ENCODE assay signal across 19 cellular contexts in the genomic region with DNA sequence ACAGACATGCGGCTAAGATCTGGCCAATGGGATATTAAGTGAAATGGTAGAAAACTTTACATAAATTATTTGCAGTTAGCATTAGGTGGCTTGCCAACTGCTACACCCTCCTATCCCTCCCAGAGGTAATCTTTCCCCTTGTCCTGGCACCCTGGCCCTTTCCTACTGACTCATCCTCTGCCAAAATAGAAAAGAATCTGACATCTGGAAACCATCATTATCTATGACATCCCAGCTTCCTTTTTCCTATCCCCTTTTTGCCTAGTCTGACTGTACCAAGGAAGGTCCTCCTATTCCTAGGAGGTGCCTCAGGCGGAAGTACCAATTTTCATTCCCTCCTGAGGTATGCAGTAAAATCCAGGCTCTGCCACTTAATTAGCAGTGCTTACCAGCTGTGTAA.
DNase-seq lines count a peak whose midpoint lies in the region; ATAC-seq and TF ChIP-seq lines count a peak whose summit lies in the region.
"Had no signal": no experiment of that assay in that cellular context is flagged by ENCODE, and none has a peak within 500 bp of the region (broad histone marks: within the 10 kb centered on the region; RNA-seq: fewer than 3 reads in every experiment).

No MANE protein-coding gene starts in this region.

- no peaks in the 10 kb centered on the region for H3K36me3 Mint-ChIP-seq in activated CD8-positive, alpha-beta T cell treated with anti-CD3 and anti-CD28 coated beads for 36 hours (ENCODE audit: low read depth)
- H3K36me3 Mint-ChIP-seq: IgD-negative memory B cell had no signal

- no peaks in the 10 kb centered on the region for H3K27me3 Mint-ChIP-seq in activated CD8-positive, alpha-beta T cell treated with anti-CD3 and anti-CD28 coated beads for 36 hours
- H3K27me3 Mint-ChIP-seq: CD4-positive, alpha-beta T cell had no signal

- H3K4me3 Mint-ChIP-seq in activated CD8-positive, alpha-beta T cell treated with anti-CD3 and anti-CD28 coated beads for 36 hours: no peak overlapping the region
- H3K4me3 Mint-ChIP-seq: CD4-positive, alpha-beta T cell; IgD-negative memory B cell had no signal

- TF ChIP-seq CTCF in foreskin keratinocyte (conservative IDR thresholded peaks at IDR 0.05): no peak
- no peak for TF ChIP-seq CTCF in activated CD8-positive, alpha-beta T cell treated with anti-CD3 and anti-CD28 coated beads for 36 hours (IDR thresholded peaks at IDR 0.05)

- no peaks in the 10 kb centered on the region for H3K4me1 ChIP-seq in foreskin keratinocyte

- H3K27ac Mint-ChIP-seq in activated CD8-positive, alpha-beta T cell treated with anti-CD3 and anti-CD28 coated beads for 36 hours: no peak overlapping the region
- H3K27ac Mint-ChIP-seq: CD4-positive, alpha-beta T cell; IgD-negative memory B cell had no signal

- H3K27ac ChIP-seq in foreskin keratinocyte: no peak overlapping the region
- H3K27ac ChIP-seq: BLaER1 had no signal

- CTCF ChIA-PET in activated CD8-positive, alpha-beta T cell treated with anti-CD3 and anti-CD28 coated beads for 36 hours (lab: Charles Lee): interaction anchor here (0.6 to 2.1 kb wide), 2 partner anchors 12 to 61 kb away, joined by 4 to 7 read pairs; no protein-coding TSS in a partner anchor

- ATAC-seq in left ventricle myocardium superior: peak; percentile 61
- ATAC-seq in Right ventricle myocardium superior (ENCODE audit: poor library complexity): no peak
- peak; percentile 35 for ATAC-seq in foreskin keratinocyte
- no peak for ATAC-seq in activated CD8-positive, alpha-beta T cell treated with anti-CD3 and anti-CD28 coated beads for 36 hours

- intact Hi-C loops in left ventricle myocardium superior (cut with micrococcal nuclease) (no loop called here), Right ventricle myocardium superior (cut with DNase I) (no loop called here)
- intact Hi-C loops in activated CD8-positive, alpha-beta T cell treated with anti-CD3 and anti-CD28 coated beads for 36 hours (cut with micrococcal nuclease): no loop called here

- H3K4me1 Mint-ChIP-seq in activated CD8-positive, alpha-beta T cell treated with anti-CD3 and anti-CD28 coated beads for 36 hours (ENCODE audit: low read depth): peaks cover 11% of the 10 kb centered on the region

- no peaks in the 10 kb centered on the region for H3K27me3 ChIP-seq in foreskin keratinocyte
- H3K27me3 ChIP-seq: BLaER1 had no signal

- DNase-seq in left ventricle myocardium superior (no peak), Right ventricle myocardium superior (no peak), RPMI7951 (ENCODE audit: low read depth) (peak; percentile 65), foreskin keratinocyte (peak in 1 of 2 donors; percentile 17), Ammon's horn (ENCODE audit: low spot score) (no peak), NCI-H2196 treated with DMSO at 0.1 percent for 48 hours (lab: John Stamatoyannopoulos, UW; ENCODE audit: unreplicated experiment) (no peak)
- DNase-seq in activated CD8-positive, alpha-beta T cell treated with anti-CD3 and anti-CD28 coated beads for 36 hours: no peak
- DNase-seq: CD4-positive, alpha-beta T cell; COR-L47; DMS79 treated with DMSO at 0.1 percent for 48 hours; MV-4-11; NCI-H1105 treated with DMSO at 0.1 percent for 48 hours; NCI-H2029 treated with DMSO at 0.1 percent for 48 hours; NCI-H345; NCI-H524; OCI-M1; SHP77 had no signal

- H3K9me3 Mint-ChIP-seq in activated CD8-positive, alpha-beta T cell treated with anti-CD3 and anti-CD28 coated beads for 36 hours: no peaks in the 10 kb centered on the region
- H3K9me3 Mint-ChIP-seq: CD4-positive, alpha-beta T cell; IgD-negative memory B cell had no signal

- POLR2A ChIA-PET in activated CD8-positive, alpha-beta T cell treated with anti-CD3 and anti-CD28 coated beads for 36 hours (lab: Charles Lee): no interaction called here

Comparison
In these comparisons a context has a peak if more than half of its experiments do, and no peak if none do; other contexts are left out.
1. ATAC-seq: peak in left ventricle myocardium superior (single experiment) and foreskin keratinocyte (single experiment); none in Right ventricle myocardium superior (single experiment) and activated CD8-positive, alpha-beta T cell treated with anti-CD3 and anti-CD28 coated beads for 36 hours (single experiment).